17 cellular contexts compared by ENCODE assay signal in the genomic region with DNA sequence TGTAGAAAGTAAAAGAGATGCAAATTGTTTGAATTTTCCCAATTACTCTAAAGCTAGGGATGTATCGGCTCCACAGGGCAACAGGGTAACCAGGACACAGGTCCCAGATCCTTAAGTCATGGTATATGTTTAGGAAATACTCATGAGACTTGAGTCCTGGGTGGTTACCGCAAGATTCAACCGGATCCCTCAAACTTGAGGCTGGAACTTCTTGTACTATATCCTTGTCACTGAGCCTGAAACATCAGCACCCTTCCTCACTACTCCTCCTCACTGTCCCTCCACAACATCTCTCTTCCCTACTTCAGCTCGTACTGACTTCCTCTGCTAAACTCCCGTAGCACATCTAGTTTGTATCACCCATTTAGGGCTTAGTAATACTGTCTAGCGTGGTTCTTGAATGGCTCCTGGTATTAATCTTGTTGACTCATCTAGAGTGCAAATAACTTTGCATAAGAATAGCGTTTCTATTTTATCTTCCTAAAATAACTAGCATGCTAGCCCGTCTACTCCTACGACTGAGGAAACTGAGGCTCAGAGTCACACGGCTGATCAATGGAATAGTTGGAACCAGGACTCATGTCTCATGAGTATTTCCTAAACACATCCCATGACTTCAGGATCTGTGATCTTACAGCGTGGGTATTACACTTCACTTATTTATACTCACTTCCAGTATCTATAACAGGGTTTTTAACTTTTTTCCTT.
A peak's percentile ranks its signal among the peaks of the same experiment; 100 is the strongest.
DNase-seq lines count a peak whose midpoint lies in the region; ATAC-seq, FAIRE-seq and TF ChIP-seq lines count a peak whose summit lies in the region.
"Had no signal": no experiment of that assay in that cellular context is flagged by ENCODE, and none has a peak within 500 bp of the region (broad histone marks: within the 10 kb centered on the region; RNA-seq: fewer than 3 reads in every experiment).

No MANE protein-coding gene starts in this region.

- TF ChIP-seq POLR2A in A549 (IDR thresholded peaks at IDR 0.05; ENCODE audit: low read length) (no peak), H54 (IDR thresholded peaks at IDR 0.05; ENCODE audit: low read depth, low read length) (no peak)

- H3K36me3 ChIP-seq in osteoblast (ENCODE audit: insufficient read depth, low read length): no peaks in the 10 kb centered on the region
- H3K36me3 ChIP-seq: HAP-1, SJCRH30 had no signal

- ATAC-seq in A549: peak in 1 of 2 experiments; percentile 27; a peak in 2 of 6 replicates

- no peaks in the 10 kb centered on the region for H3K27me3 ChIP-seq in osteoblast (ENCODE audit: insufficient read depth, low read length)

- 37% methylated on average over 11 of the region's 11 CpGs for WGBS in A549 (ENCODE audit: missing lambda C conversion rate)

- FAIRE-seq in A549 (lab: Jason Lieb, UNC) (no peak), H54 (lab: Jason Lieb, UNC) (no peak)
- FAIRE-seq: A204.1 had no signal

- H3K27ac ChIP-seq in A549 (peak overlapping the region; percentile 61 to 81), osteoblast (ENCODE audit: low read depth, low read length) (no peak overlapping the region)
- H3K27ac ChIP-seq: SJCRH30 had no signal

- no peak for DNase-seq in A549 (ENCODE audit: low read depth in 1 of 2, low spot score in 1 of 2)
- no peak for DNase-seq in HFFc6
- DNase-seq in epithelial cell of esophagus (ENCODE audit: low read depth): peak; percentile 40
- no peak for DNase-seq in osteoblast (ENCODE audit: insufficient read length, low spot score, missing footprints)
- no peak for DNase-seq in H54 (ENCODE audit: insufficient read length, low spot score)
- no peak for DNase-seq in MCF 10A (ENCODE audit: unreplicated experiment)
- DNase-seq in epidermal melanocyte (ENCODE audit: insufficient read length, low spot score): no peak
- DNase-seq: CD4-positive, CD25-positive, alpha-beta regulatory T cell; GF-D8; Karpas-422; NCI-H1694; NCI-H2171 treated with DMSO at 0.1 percent for 48 hours; NCI-H524 treated with DMSO at 0.1 percent for 48 hours; OCI-M1; SJCRH30 had no signal

- POLR2A ChIA-PET in A549 (lab: Yijun Ruan, JAX): no interaction called here
- POLR2A ChIA-PET in MCF 10A (lab: Yijun Ruan, JAX): interaction anchor here (0.9 kb wide), 1 partner anchor 8 kb away, joined by 3 read pairs; no protein-coding TSS in a partner anchor

- no peak overlapping the region for H3K4me3 Mint-ChIP-seq in HFFc6
- no peak overlapping the region for H3K4me3 Mint-ChIP-seq in MCF 10A (ENCODE audit: unreplicated experiment)
- H3K4me3 Mint-ChIP-seq: CD4-positive, CD25-positive, alpha-beta regulatory T cell had no signal

- no peak for TF ChIP-seq RAD21 in A549 (conservative IDR thresholded peaks at IDR 0.05 in 1 of 2, IDR thresholded peaks at IDR 0.05 in 1 of 2)

- peaks cover 64% of the 10 kb centered on the region for H3K4me1 ChIP-seq in A549
- peaks cover 2% of the 10 kb centered on the region for H3K4me1 ChIP-seq in osteoblast (ENCODE audit: insufficient read depth, low read length)
- H3K4me1 ChIP-seq: SJCRH30 had no signal

- H3K27ac Mint-ChIP-seq in HFFc6: peak overlapping the region; percentile 17
- no peak overlapping the region for H3K27ac Mint-ChIP-seq in MCF 10A (ENCODE audit: low read depth, unreplicated experiment)
- H3K27ac Mint-ChIP-seq: CD4-positive, CD25-positive, alpha-beta regulatory T cell had no signal

- H3K27me3 Mint-ChIP-seq in HFFc6 (ENCODE audit: insufficient read depth) (no peaks in the 10 kb centered on the region), MCF 10A (ENCODE audit: insufficient read depth, unreplicated experiment) (no peaks in the 10 kb centered on the region)

- H3K4me2 ChIP-seq in A549: peak overlapping the region; percentile 26
- H3K4me2 ChIP-seq in osteoblast (ENCODE audit: insufficient read depth, low read length): peak overlapping the region; percentile 0

- no peaks in the 10 kb centered on the region for H3K9me3 ChIP-seq in A549
- H3K9me3 ChIP-seq in osteoblast (ENCODE audit: low read depth, low read length): no peaks in the 10 kb centered on the region
- H3K9me3 ChIP-seq: HAP-1, SJCRH30 had no signal

- no peaks in the 10 kb centered on the region for H3K79me2 ChIP-seq in osteoblast (ENCODE audit: insufficient read depth, low read length)

- H3K36me3 Mint-ChIP-seq in HFFc6 (ENCODE audit: low read depth) (0 out of 2 replicates have a peak, but pooled peaks cover 2% of the 10 kb centered on the region), MCF 10A (ENCODE audit: insufficient read depth, unreplicated experiment) (peaks cover 4% of the 10 kb centered on the region)
- H3K36me3 Mint-ChIP-seq: CD4-positive, CD25-positive, alpha-beta regulatory T cell had no signal

- H3K4me1 Mint-ChIP-seq in HFFc6 (ENCODE audit: low read depth) (peaks cover 63% of the 10 kb centered on the region), MCF 10A (ENCODE audit: insufficient read depth, unreplicated experiment) (peaks cover 15% of the 10 kb centered on the region)

- no peaks in the 10 kb centered on the region for H4K20me1 ChIP-seq in osteoblast (ENCODE audit: insufficient read depth, low read length)

- TF ChIP-seq CTCF in A549 (IDR thresholded peaks at IDR 0.05): no peak
- TF ChIP-seq CTCF in HFFc6 (IDR thresholded peaks at IDR 0.05): no peak
- no peak for TF ChIP-seq CTCF in epithelial cell of esophagus (IDR thresholded peaks at IDR 0.05; ENCODE audit: insufficient read depth, low read depth, low read length, missing control alignments)
- TF ChIP-seq CTCF in osteoblast (IDR thresholded peaks at IDR 0.05; ENCODE audit: extremely low read depth, low read depth, low read length): no peak
- no peak for TF ChIP-seq CTCF in MCF 10A (IDR thresholded peaks at IDR 0.05; ENCODE audit: unreplicated experiment)

- no peak for TF ChIP-seq EP300 in A549 (IDR thresholded peaks at IDR 0.05)

- H3K4me3 ChIP-seq in A549: no peak overlapping the region
- no peak overlapping the region for H3K4me3 ChIP-seq in epithelial cell of esophagus (ENCODE audit: low read length)
- no peak overlapping the region for H3K4me3 ChIP-seq in osteoblast (ENCODE audit: insufficient read depth, low read length)
- H3K4me3 ChIP-seq: HAP-1, SJCRH30 had no signal

- intact Hi-C loops in MCF 10A (cut with micrococcal nuclease): no loop called here

- no peaks in the 10 kb centered on the region for H3K9me3 Mint-ChIP-seq in HFFc6
- H3K9me3 Mint-ChIP-seq in MCF 10A (ENCODE audit: unreplicated experiment): no peaks in the 10 kb centered on the region

- BruUV-seq in MCF 10A (replicated peaks; lab: Mats Ljungman, UMichigan): no TSS peak

- no peak overlapping the region for H2AFZ ChIP-seq in osteoblast (ENCODE audit: low read length)

- CTCF ChIA-PET in A549 (lab: Yijun Ruan, JAX): no interaction called here
- CTCF ChIA-PET in MCF 10A (lab: Yijun Ruan, JAX): no interaction called here

TF ChIP-seq in A549, 52 proteins besides CTCF, POLR2A, EP300 and RAD21:
- TF ChIP-seq POLR2AphosphoS2 (conservative IDR thresholded peaks at IDR 0.05; ENCODE audit: low read length) (no peak), CBX2 (IDR thresholded peaks at IDR 0.05; ENCODE audit: borderline replicate concordance, low read depth) (no peak), ZC3H11A (IDR thresholded peaks at IDR 0.05) (no peak), ZSCAN20 (CRISPR knock-in tag; IDR thresholded peaks at IDR 0.05) (no peak), KDM5A (IDR thresholded peaks at IDR 0.05) (no peak)
- TF ChIP-seq, protein P1, sequence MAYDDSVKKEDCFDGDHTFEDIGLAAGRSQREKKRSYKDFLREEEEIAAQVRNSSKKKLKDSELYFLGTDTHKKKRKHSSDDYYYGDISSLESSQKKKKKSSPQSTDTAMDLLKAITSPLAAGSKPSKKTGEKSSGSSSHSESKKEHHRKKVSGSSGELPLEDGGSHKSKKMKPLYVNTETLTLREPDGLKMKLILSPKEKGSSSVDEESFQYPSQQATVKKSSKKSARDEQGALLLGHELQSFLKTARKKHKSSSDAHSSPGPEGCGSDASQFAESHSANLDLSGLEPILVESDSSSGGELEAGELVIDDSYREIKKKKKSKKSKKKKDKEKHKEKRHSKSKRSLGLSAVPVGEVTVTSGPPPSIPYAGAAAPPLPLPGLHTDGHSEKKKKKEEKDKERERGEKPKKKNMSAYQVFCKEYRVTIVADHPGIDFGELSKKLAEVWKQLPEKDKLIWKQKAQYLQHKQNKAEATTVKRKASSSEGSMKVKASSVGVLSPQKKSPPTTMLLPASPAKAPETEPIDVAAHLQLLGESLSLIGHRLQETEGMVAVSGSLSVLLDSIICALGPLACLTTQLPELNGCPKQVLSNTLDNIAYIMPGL (CRISPR knock-in tag; IDR thresholded peaks at IDR 0.05; ENCODE audit: borderline replicate concordance): no peak
